ENCODE assay signal across 9 cellular contexts in the genomic region with DNA sequence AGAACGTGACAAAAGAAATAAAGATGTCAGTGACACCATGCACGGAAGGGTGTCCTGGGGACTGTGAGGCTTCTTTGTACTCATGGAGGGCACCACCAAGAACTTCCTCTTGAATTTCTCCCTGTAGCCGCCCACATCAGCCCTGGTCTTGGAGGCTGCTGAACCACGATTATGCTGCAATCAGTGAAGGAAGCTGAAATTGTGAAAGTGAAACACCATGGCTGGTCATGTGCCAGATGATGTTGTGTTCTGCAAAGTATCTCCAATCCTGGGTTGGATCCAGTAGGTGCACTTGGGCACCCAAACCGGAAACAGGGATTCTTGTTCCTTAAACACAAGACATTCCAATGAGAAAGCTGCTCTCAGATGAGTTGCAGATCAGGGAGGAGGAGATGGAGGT.
DNase-seq lines count a peak whose midpoint lies in the region; ATAC-seq and TF ChIP-seq lines count a peak whose summit lies in the region.
"Had no signal": no experiment of that assay in that cellular context is flagged by ENCODE, and none has a peak within 500 bp of the region (broad histone marks: within the 10 kb centered on the region; RNA-seq: fewer than 3 reads in every experiment).

No MANE protein-coding gene starts in this region.

- H3K4me2 ChIP-seq in mammary epithelial cell (ENCODE audit: insufficient read depth, low read depth, low read length) = no peak overlapping the region

- CTCF ChIA-PET in mammary epithelial cell (lab: Charles Lee; ENCODE audit: low non-redundant PET) = no interaction called here

- H3K9me3 ChIP-seq in mammary epithelial cell (replicated peaks; ENCODE audit: insufficient read depth, low read length) = no peaks in the 10 kb centered on the region
- no peaks in the 10 kb centered on the region for H3K9me3 ChIP-seq in esophagus muscularis mucosa

- H3K4me1 ChIP-seq in mammary epithelial cell (ENCODE audit: insufficient read depth, low read length) (no peaks in the 10 kb centered on the region), esophagus muscularis mucosa (no peaks in the 10 kb centered on the region)

- H3K4me3 ChIP-seq in mammary epithelial cell (replicated peaks in 1 of 3; ENCODE audit: insufficient read depth in 1 of 3, low read depth in 2 of 3, low read length in 3 of 3) = no peak overlapping the region
- no peak overlapping the region for H3K4me3 ChIP-seq in esophagus muscularis mucosa

- dilution Hi-C loops in mammary epithelial cell (cut with HindIII; ENCODE audit: low sequenced_read_pairs) = no loop called here

- H3K27ac ChIP-seq in mammary epithelial cell (ENCODE audit: insufficient read depth, low read depth, low read length) = no peak overlapping the region
- H3K27ac ChIP-seq in esophagus muscularis mucosa (replicated peaks in 1 of 4) = no peak overlapping the region

- in situ Hi-C loops in mammary epithelial cell (cut with MboI; ENCODE audit: low sequenced_read_pairs in 2 of 2) = no loop called here

- no peak for TF ChIP-seq EP300 in esophagus muscularis mucosa (IDR thresholded peaks at IDR 0.05)

- TF ChIP-seq POLR2A in esophagus muscularis mucosa (IDR thresholded peaks at IDR 0.05; ENCODE audit: low read depth) = no peak

- peak overlapping the region; percentile 43 for H2AFZ ChIP-seq in mammary epithelial cell (ENCODE audit: low read depth, low read length)

- ATAC-seq in HG03159 (IDR thresholded peaks at IDR 0.05; ENCODE audit: unreplicated experiment) (peak; percentile 49), HG03571 (IDR thresholded peaks at IDR 0.05; ENCODE audit: unreplicated experiment) (no peak)

- no peak overlapping the region for H3K9ac ChIP-seq in mammary epithelial cell (ENCODE audit: insufficient read depth, low read length)

- no peak for TF ChIP-seq CTCF in mammary epithelial cell (conservative IDR thresholded peaks at IDR 0.05 in 1 of 2, IDR thresholded peaks at IDR 0.05 in 1 of 2; ENCODE audit: extremely low read depth in 1 of 2, insufficient read depth in 1 of 2, low read depth in 1 of 2, low read length in 2 of 2)
- no peak for TF ChIP-seq CTCF in esophagus muscularis mucosa (IDR thresholded peaks at IDR 0.05)

- no peaks in the 10 kb centered on the region for H4K20me1 ChIP-seq in mammary epithelial cell (ENCODE audit: insufficient read depth, low read length)

- DNase-seq in activated CD4-positive, alpha-beta T cell treated with anti-CD3 and anti-CD28 coated beads for 48 hours = peak; percentile 56
- DNase-seq in activated CD4-positive, alpha-beta T cell treated with anti-CD3 and anti-CD28 coated beads, Interleukin-2, amount 50 U/mL, for 48 hours = no peak
- DNase-seq in mammary epithelial cell (peak; percentile 47), DMS153 treated with DMSO at 0.1 percent for 48 hours (lab: John Stamatoyannopoulos, UW; ENCODE audit: unreplicated experiment) (no peak), esophagus muscularis mucosa (ENCODE audit: extremely low spot score) (no peak)
- peak; percentile 7 for DNase-seq in stimulated activated CD8-positive, alpha-beta memory T cell treated with anti-CD3 and anti-CD28 coated beads, Interleukin-4, amount 100 ng/mL, for 24 hours (ENCODE audit: low read depth)
- DNase-seq: NCI-H187 treated with DMSO at 0.1 percent for 48 hours had no signal

- H3K36me3 ChIP-seq in mammary epithelial cell (ENCODE audit: insufficient read depth, low read length) (no peaks in the 10 kb centered on the region), esophagus muscularis mucosa (no peaks in the 10 kb centered on the region)

- H3K79me2 ChIP-seq in mammary epithelial cell (ENCODE audit: insufficient read depth, low read length) = no peaks in the 10 kb centered on the region

- WGBS in mammary epithelial cell (ENCODE audit: low coverage, missing lambda C conversion rate) = 18% methylated on average over 5 of the region's 5 CpGs
- WGBS in esophagus muscularis mucosa = 57% methylated on average over 5 of the region's 5 CpGs

- intact Hi-C loops in mammary epithelial cell (cut with micrococcal nuclease) = no loop called here
- intact Hi-C loops in esophagus muscularis mucosa (cut with DNase I) = no loop called here

- H3K27me3 ChIP-seq in mammary epithelial cell (ENCODE audit: insufficient read depth, low read length) = no peaks in the 10 kb centered on the region
- H3K27me3 ChIP-seq in esophagus muscularis mucosa = peaks cover 0 to 13% (median 0%) of the 10 kb centered on the region in 4 donors

- no TSS peak for BruUV-seq in mammary epithelial cell (replicated peaks; lab: Mats Ljungman, UMichigan)

Comparison
In these comparisons a context has a peak if more than half of its experiments do, and no peak if none do; other contexts are left out.
1. DNase-seq: peak in activated CD4-positive, alpha-beta T cell treated with anti-CD3 and anti-CD28 coated beads for 48 hours (single experiment), mammary epithelial cell (single experiment) and stimulated activated CD8-positive, alpha-beta memory T cell treated with anti-CD3 and anti-CD28 coated beads, Interleukin-4, amount 100 ng/mL, for 24 hours (single experiment); none in activated CD4-positive, alpha-beta T cell treated with anti-CD3 and anti-CD28 coated beads, Interleukin-2, amount 50 U/mL, for 48 hours (0 of 2), DMS153 treated with DMSO at 0.1 percent for 48 hours (single experiment) and esophagus muscularis mucosa (single experiment).